Comparison of ENCODE assay signal across 8 cellular contexts in genomic region chr16:66740010-66740409, GRCh38. TPM values are rescaled to one million over a fixed set of nuclear protein-coding genes. Genes with fewer than 3 reads are reported as not detected.
DNase-seq lines count a peak whose midpoint lies in the region; ATAC-seq, FAIRE-seq and TF ChIP-seq lines count a peak whose summit lies in the region.

No MANE protein-coding gene starts in this region.

- in situ Hi-C loops in ACHN (cut with HindIII; ENCODE audit: low pct_ligation_motif_present, low pct_unique_long_range_greater_than_20kb, low sequenced_read_pairs): no loop called here

- H3K36me3 ChIP-seq in body of pancreas (replicated peaks in 1 of 2; ENCODE audit: insufficient read depth in 1 of 2, low read depth in 2 of 2) (peaks cover 9 to 24% of the 10 kb centered on the region in 2 donors), kidney epithelial cell (ENCODE audit: control insufficient read depth, insufficient read depth, low read length) (peaks cover 3% of the 10 kb centered on the region), stomach smooth muscle (ENCODE audit: control insufficient read depth in 2 of 2, insufficient read depth in 2 of 2, low read length in 2 of 2) (peaks cover 30 to 34% of the 10 kb centered on the region in 2 donors)

- peak; percentile 54 for TF ChIP-seq CTCF in GM10266 (IDR thresholded peaks at IDR 0.05; ENCODE audit: control insufficient read depth, insufficient read depth, low read depth, missing control alignments)
- peak; percentile 17 to 61 (median 41) for TF ChIP-seq CTCF in body of pancreas (IDR thresholded peaks at IDR 0.05)
- peak; percentile 66 for TF ChIP-seq CTCF in kidney epithelial cell (IDR thresholded peaks at IDR 0.05; ENCODE audit: insufficient read depth, low read length, poor library complexity, severe bottlenecking)

- 46 to 49% methylated on average over 2 of the region's 2 CpGs for WGBS in body of pancreas, 2 donors

- H3K27me3 ChIP-seq in body of pancreas: no peaks in the 10 kb centered on the region
- no peaks in the 10 kb centered on the region for H3K27me3 ChIP-seq in kidney epithelial cell (ENCODE audit: control insufficient read depth, insufficient read depth, low read length)
- H3K27me3 ChIP-seq in stomach smooth muscle (ENCODE audit: control insufficient read depth in 1 of 2, insufficient read depth in 2 of 2, low read length in 2 of 2): no peaks in the 10 kb centered on the region

- no peak for FAIRE-seq in RCC 7860 (lab: Jason Lieb, UNC)

- DNase-seq in ACHN (peak; percentile 69), GM10266 (ENCODE audit: extremely low spot score) (peak; percentile 46), RCC 7860 (ENCODE audit: low spot score) (peak; percentile 31), body of pancreas (peak in 3 of 4 donors; percentile 34 to 47 (median 47)), kidney epithelial cell (ENCODE audit: low read depth) (no peak)

- H3K4me3 ChIP-seq in body of pancreas: no peak overlapping the region
- H3K4me3 ChIP-seq in kidney epithelial cell (ENCODE audit: low read depth, low read length): no peak overlapping the region
- H3K4me3 ChIP-seq in stomach smooth muscle (ENCODE audit: low read length in 2 of 2): no peak overlapping the region

- H3K27ac ChIP-seq in body of pancreas: peak overlapping the region in 3 of 4 donors; percentile 81 to 89 (median 84)
- H3K27ac ChIP-seq in stomach smooth muscle (ENCODE audit: low read length): peak overlapping the region; percentile 88

- intact Hi-C loops in body of pancreas (cut with DNase I): no loop called here

- H3K9me3 ChIP-seq in body of pancreas: no peaks in the 10 kb centered on the region
- H3K9me3 ChIP-seq in stomach smooth muscle (ENCODE audit: control insufficient read depth in 2 of 2, low read length in 2 of 2): no peaks in the 10 kb centered on the region

- no peak for TF ChIP-seq POLR2A in body of pancreas (IDR thresholded peaks at IDR 0.05)

- peak; percentile 24 for ATAC-seq in body of pancreas
- no peak for ATAC-seq in GM19328 (IDR thresholded peaks at IDR 0.05; ENCODE audit: unreplicated experiment)
- no peak for ATAC-seq in HG02970 (IDR thresholded peaks at IDR 0.05; ENCODE audit: low FRiP score, unreplicated experiment)

- peaks cover 34% of the 10 kb centered on the region for H3K4me1 ChIP-seq in body of pancreas
- peaks cover 32% of the 10 kb centered on the region for H3K4me1 ChIP-seq in stomach smooth muscle (ENCODE audit: control insufficient read depth, insufficient read depth, low read length)

- H3K9ac ChIP-seq in stomach smooth muscle (ENCODE audit: low read length in 2 of 2): no peak overlapping the region

RNA-seq across cellular contexts. Expression of gene DYNC1LI2, which starts 11.4 kb away (rescaled TPM):
- total RNA-seq in body of pancreas: 100 to 1,000 TPM in 1 of 2 donors, 10 to 100 TPM in 1; 87.3 to 109 TPM
- 109 and 126 TPM in 2 replicates for total RNA-seq in kidney epithelial cell

RNA-seq across cellular contexts. Expression of gene CMTM4, which starts 43.5 kb away (rescaled TPM):
- total RNA-seq in body of pancreas: 10 to 100 TPM; 35.9 to 36.6 TPM
- total RNA-seq in kidney epithelial cell: 74.3 and 75.2 TPM in 2 replicates
